Comparison of ENCODE assay signal across 1 cellular context in the genomic region with DNA sequence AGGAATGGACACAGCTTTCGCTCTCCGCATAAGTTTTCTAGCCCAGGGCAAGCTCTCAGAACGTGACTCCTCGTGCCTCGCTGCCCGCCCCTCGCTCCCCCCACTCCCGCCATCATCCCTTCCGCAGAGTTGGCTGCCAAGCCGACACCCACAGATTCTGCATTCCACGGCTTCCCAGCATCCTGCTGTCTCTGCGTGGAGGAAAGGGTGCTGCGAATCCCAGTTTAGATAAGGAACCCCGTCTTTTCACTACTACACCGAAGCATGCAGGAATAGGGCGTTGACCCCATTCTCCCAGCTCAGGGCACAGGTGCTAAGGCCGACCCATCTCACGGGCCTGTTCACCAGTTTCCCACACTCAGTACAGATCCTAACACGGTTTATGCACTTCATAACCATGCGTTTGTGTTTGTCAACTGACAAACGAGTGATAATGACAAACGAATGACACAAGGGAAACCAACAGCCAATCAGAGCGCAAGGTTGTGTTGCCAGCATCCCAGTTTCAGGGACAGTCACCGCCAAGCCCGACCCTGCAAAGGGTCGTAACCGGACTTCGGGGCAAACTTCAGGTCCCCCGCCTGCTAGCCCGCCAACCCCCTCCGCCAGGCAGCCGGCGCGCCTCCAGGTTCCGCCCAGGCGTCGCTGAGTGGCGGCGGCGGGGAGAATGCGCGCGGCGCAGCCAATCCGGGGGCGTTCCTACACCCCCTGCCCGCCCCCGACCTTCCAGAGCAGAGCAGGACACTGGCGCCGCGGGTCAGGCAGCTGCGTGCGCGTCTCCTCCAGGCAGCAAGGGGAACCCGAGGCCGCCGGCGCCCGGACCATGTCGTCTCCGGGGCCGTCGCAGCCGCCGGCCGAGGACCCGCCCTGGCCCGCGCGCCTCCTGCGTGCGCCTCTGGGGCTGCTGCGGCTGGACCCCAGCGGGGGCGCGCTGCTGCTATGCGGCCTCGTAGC.
TF ChIP-seq lines count a peak whose summit lies in the region.

A gene (plus strand): TSS at position 729 of the 954 bp plus-strand sequence. CDS start 95 bp downstream, at position 824.

TF ChIP-seq in HEK293, 187 proteins besides CTCF, POLR2A, EP300 and RAD21 (continued from another document and continues in another):
- TF ChIP-seq, protein P1, sequence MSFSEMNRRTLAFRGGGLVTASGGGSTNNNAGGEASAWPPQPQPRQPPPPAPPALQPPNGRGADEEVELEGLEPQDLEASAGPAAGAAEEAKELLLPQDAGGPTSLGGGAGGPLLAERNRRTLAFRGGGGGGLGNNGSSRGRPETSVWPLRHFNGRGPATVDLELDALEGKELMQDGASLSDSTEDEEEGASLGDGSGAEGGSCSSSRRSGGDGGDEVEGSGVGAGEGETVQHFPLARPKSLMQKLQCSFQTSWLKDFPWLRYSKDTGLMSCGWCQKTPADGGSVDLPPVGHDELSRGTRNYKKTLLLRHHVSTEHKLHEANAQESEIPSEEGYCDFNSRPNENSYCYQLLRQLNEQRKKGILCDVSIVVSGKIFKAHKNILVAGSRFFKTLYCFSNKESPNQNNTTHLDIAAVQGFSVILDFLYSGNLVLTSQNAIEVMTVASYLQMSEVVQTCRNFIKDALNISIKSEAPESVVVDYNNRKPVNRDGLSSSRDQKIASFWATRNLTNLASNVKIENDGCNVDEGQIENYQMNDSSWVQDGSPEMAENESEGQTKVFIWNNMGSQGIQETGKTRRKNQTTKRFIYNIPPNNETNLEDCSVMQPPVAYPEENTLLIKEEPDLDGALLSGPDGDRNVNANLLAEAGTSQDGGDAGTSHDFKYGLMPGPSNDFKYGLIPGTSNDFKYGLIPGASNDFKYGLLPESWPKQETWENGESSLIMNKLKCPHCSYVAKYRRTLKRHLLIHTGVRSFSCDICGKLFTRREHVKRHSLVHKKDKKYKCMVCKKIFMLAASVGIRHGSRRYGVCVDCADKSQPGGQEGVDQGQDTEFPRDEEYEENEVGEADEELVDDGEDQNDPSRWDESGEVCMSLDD (tag by site-specific recombination; IDR thresholded peaks at IDR 0.05): 0 out of 2 replicates have a peak, but pooled peaks have one; percentile 32
- TF ChIP-seq ZNF266 (tag by site-specific recombination; IDR thresholded peaks at IDR 0.05; ENCODE audit: low read depth) (no peak), ZNF561 (tag by site-specific recombination; IDR thresholded peaks at IDR 0.05; ENCODE audit: borderline replicate concordance) (no peak), SALL2 (tag by site-specific recombination; IDR thresholded peaks at IDR 0.05; ENCODE audit: borderline replicate concordance) (no peak), ZBTB8A (tag by site-specific recombination; IDR thresholded peaks at IDR 0.05) (0 out of 2 replicates have a peak, but pooled peaks have one; percentile 48), ZSCAN16 (tag by site-specific recombination; IDR thresholded peaks at IDR 0.05) (no peak), ZNF514 (tag by site-specific recombination; IDR thresholded peaks at IDR 0.05) (no peak), ZNF133 (tag by site-specific recombination; IDR thresholded peaks at IDR 0.05) (no peak), ZNF677 (tag by site-specific recombination; IDR thresholded peaks at IDR 0.05) (no peak), FEZF1 (tag by site-specific recombination; IDR thresholded peaks at IDR 0.05) (no peak), ZNF37A (tag by site-specific recombination; IDR thresholded peaks at IDR 0.05) (no peak), REPIN1 (tag by site-specific recombination; IDR thresholded peaks at IDR 0.05; ENCODE audit: low read depth) (no peak), ZNF239 (tag by site-specific recombination; IDR thresholded peaks at IDR 0.05) (no peak), ZNF19 (tag by site-specific recombination; IDR thresholded peaks at IDR 0.05; ENCODE audit: low read depth) (no peak), ZXDB (tag by site-specific recombination; IDR thresholded peaks at IDR 0.05) (no peak), ZNF560 (tag by site-specific recombination; IDR thresholded peaks at IDR 0.05; ENCODE audit: borderline replicate concordance) (no peak), KLF10 (tag by site-specific recombination; IDR thresholded peaks at IDR 0.05) (no peak), SP3 (tag by site-specific recombination; IDR thresholded peaks at IDR 0.05) (peak; percentile 50), TCF7L2 (IDR thresholded peaks at IDR 0.05; ENCODE audit: borderline replicate concordance, low read depth, low read length) (no peak), KLF7 (tag by site-specific recombination; IDR thresholded peaks at IDR 0.05; ENCODE audit: borderline replicate concordance) (no peak), ZNF549 (tag by site-specific recombination; IDR thresholded peaks at IDR 0.05) (no peak), ZNF664 (tag by site-specific recombination; IDR thresholded peaks at IDR 0.05) (no peak), ZNF555 (tag by site-specific recombination; conservative IDR thresholded peaks at IDR 0.05) (no peak), ZNF10 (tag by site-specific recombination; IDR thresholded peaks at IDR 0.05) (no peak), ZNF274 (IDR thresholded peaks at IDR 0.05; ENCODE audit: low read length) (no peak), ZNF274 (tag by site-specific recombination; IDR thresholded peaks at IDR 0.05; ENCODE audit: borderline replicate concordance) (no peak), ZNF654 (tag by site-specific recombination; IDR thresholded peaks at IDR 0.05; ENCODE audit: low read depth) (no peak), HOXA7 (CRISPR knock-in tag; IDR thresholded peaks at IDR 0.05; ENCODE audit: borderline replicate concordance) (no peak), ZNF184 (tag by site-specific recombination; IDR thresholded peaks at IDR 0.05) (no peak), ZNF335 (tag by site-specific recombination; conservative IDR thresholded peaks at IDR 0.05) (peak; percentile 41; the same call in 1 of the 2 replicates)
- TF ChIP-seq, protein P2, sequence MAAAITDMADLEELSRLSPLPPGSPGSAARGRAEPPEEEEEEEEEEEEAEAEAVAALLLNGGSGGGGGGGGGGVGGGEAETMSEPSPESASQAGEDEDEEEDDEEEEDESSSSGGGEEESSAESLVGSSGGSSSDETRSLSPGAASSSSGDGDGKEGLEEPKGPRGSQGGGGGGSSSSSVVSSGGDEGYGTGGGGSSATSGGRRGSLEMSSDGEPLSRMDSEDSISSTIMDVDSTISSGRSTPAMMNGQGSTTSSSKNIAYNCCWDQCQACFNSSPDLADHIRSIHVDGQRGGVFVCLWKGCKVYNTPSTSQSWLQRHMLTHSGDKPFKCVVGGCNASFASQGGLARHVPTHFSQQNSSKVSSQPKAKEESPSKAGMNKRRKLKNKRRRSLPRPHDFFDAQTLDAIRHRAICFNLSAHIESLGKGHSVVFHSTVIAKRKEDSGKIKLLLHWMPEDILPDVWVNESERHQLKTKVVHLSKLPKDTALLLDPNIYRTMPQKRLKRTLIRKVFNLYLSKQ (tag by site-specific recombination; IDR thresholded peaks at IDR 0.05; ENCODE audit: borderline replicate concordance): no peak
- TF ChIP-seq, protein P3, sequence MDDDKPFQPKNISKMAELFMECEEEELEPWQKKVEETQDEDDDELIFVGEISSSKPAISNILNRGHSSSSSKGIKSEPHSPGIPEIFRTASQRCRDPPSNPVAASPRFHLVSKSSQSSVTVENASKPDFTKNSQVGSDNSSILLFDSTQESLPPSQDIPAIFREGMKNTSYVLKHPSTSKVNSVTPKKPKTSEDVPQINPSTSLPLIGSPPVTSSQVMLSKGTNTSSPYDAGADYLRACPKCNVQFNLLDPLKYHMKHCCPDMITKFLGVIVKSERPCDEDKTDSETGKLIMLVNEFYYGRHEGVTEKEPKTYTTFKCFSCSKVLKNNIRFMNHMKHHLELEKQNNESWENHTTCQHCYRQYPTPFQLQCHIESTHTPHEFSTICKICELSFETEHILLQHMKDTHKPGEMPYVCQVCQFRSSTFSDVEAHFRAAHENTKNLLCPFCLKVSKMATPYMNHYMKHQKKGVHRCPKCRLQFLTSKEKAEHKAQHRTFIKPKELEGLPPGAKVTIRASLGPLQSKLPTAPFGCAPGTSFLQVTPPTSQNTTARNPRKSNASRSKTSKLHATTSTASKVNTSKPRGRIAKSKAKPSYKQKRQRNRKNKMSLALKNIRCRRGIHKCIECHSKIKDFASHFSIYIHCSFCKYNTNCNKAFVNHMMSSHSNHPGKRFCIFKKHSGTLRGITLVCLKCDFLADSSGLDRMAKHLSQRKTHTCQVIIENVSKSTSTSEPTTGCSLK (tag by site-specific recombination; IDR thresholded peaks at IDR 0.05): no peak
- TF ChIP-seq, protein P4, sequence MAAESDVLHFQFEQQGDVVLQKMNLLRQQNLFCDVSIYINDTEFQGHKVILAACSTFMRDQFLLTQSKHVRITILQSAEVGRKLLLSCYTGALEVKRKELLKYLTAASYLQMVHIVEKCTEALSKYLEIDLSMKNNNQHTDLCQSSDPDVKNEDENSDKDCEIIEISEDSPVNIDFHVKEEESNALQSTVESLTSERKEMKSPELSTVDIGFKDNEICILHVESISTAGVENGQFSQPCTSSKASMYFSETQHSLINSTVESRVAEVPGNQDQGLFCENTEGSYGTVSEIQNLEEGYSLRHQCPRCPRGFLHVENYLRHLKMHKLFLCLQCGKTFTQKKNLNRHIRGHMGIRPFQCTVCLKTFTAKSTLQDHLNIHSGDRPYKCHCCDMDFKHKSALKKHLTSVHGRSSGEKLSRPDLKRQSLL (tag by site-specific recombination; IDR thresholded peaks at IDR 0.05): no peak
- TF ChIP-seq, protein P5, sequence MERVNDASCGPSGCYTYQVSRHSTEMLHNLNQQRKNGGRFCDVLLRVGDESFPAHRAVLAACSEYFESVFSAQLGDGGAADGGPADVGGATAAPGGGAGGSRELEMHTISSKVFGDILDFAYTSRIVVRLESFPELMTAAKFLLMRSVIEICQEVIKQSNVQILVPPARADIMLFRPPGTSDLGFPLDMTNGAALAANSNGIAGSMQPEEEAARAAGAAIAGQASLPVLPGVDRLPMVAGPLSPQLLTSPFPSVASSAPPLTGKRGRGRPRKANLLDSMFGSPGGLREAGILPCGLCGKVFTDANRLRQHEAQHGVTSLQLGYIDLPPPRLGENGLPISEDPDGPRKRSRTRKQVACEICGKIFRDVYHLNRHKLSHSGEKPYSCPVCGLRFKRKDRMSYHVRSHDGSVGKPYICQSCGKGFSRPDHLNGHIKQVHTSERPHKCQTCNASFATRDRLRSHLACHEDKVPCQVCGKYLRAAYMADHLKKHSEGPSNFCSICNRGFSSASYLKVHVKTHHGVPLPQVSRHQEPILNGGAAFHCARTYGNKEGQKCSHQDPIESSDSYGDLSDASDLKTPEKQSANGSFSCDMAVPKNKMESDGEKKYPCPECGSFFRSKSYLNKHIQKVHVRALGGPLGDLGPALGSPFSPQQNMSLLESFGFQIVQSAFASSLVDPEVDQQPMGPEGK (tag by site-specific recombination; IDR thresholded peaks at IDR 0.05): peak; percentile 72
- TF ChIP-seq, protein P6, sequence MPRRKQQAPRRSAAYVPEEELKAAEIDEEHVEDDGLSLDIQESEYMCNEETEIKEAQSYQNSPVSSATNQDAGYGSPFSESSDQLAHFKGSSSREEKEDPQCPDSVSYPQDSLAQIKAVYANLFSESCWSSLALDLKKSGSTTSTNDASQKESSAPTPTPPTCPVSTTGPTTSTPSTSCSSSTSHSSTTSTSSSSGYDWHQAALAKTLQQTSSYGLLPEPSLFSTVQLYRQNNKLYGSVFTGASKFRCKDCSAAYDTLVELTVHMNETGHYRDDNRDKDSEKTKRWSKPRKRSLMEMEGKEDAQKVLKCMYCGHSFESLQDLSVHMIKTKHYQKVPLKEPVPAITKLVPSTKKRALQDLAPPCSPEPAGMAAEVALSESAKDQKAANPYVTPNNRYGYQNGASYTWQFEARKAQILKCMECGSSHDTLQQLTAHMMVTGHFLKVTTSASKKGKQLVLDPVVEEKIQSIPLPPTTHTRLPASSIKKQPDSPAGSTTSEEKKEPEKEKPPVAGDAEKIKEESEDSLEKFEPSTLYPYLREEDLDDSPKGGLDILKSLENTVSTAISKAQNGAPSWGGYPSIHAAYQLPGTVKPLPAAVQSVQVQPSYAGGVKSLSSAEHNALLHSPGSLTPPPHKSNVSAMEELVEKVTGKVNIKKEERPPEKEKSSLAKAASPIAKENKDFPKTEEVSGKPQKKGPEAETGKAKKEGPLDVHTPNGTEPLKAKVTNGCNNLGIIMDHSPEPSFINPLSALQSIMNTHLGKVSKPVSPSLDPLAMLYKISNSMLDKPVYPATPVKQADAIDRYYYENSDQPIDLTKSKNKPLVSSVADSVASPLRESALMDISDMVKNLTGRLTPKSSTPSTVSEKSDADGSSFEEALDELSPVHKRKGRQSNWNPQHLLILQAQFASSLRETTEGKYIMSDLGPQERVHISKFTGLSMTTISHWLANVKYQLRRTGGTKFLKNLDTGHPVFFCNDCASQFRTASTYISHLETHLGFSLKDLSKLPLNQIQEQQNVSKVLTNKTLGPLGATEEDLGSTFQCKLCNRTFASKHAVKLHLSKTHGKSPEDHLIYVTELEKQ (tag by site-specific recombination; IDR thresholded peaks at IDR 0.05; ENCODE audit: borderline replicate concordance): no peak
- TF ChIP-seq, protein P7, sequence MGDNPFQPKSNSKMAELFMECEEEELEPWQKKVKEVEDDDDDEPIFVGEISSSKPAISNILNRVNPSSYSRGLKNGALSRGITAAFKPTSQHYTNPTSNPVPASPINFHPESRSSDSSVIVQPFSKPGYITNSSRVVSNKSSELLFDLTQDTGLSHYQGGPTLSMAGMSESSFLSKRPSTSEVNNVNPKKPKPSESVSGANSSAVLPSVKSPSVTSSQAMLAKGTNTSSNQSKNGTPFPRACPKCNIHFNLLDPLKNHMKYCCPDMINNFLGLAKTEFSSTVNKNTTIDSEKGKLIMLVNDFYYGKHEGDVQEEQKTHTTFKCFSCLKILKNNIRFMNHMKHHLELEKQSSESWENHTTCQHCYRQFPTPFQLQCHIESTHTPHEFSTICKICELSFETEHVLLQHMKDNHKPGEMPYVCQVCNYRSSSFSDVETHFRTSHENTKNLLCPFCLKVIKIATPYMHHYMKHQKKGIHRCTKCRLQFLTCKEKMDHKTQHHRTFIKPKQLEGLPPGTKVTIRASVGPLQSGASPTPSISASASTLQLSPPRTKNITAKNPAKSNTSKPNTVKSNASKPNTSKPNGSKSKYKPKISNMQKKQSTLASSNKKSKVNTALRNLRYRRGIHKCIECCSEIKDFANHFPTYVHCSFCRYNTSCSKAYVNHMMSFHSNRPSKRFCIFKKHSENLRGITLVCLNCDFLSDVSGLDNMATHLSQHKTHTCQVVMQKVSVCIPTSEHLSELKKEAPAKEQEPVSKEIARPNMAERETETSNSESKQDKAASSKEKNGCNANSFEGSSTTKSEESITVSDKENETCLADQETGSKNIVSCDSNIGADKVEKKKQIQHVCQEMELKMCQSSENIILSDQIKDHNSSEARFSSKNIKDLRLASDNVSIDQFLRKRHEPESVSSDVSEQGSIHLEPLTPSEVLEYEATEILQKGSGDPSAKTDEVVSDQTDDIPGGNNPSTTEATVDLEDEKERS (tag by site-specific recombination; IDR thresholded peaks at IDR 0.05): no peak
- TF ChIP-seq, protein P8, sequence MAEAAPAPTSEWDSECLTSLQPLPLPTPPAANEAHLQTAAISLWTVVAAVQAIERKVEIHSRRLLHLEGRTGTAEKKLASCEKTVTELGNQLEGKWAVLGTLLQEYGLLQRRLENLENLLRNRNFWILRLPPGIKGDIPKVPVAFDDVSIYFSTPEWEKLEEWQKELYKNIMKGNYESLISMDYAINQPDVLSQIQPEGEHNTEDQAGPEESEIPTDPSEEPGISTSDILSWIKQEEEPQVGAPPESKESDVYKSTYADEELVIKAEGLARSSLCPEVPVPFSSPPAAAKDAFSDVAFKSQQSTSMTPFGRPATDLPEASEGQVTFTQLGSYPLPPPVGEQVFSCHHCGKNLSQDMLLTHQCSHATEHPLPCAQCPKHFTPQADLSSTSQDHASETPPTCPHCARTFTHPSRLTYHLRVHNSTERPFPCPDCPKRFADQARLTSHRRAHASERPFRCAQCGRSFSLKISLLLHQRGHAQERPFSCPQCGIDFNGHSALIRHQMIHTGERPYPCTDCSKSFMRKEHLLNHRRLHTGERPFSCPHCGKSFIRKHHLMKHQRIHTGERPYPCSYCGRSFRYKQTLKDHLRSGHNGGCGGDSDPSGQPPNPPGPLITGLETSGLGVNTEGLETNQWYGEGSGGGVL (tag by site-specific recombination; IDR thresholded peaks at IDR 0.05): no peak
